Comparison of ENCODE assay signal across 1 cellular context in the genomic region with DNA sequence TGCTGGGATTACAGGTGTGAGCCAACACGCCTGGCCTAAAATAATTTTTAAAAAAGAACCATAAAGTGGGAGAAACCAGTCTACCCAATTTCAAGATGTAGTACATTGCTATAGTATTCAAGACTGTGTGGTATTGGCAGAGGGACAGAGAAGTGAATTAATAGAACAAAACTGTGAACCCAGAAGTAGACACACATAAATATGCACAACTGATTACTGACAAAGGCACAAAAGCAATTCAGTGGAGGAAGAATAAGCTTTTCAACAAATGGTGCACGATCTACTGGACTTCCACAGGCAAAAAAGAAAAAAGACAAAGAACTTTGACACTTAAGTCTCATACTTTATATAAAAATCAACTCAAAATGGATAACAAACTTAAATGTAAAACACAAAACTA.
TF ChIP-seq lines count a peak whose summit lies in the region.

No MANE protein-coding gene starts in this region.

TF ChIP-seq in GM23338, 12 proteins besides CTCF, POLR2A, EP300 and RAD21 (continued from another document):
- no peak for TF ChIP-seq ZNF462 (CRISPR knock-in tag; IDR thresholded peaks at IDR 0.05)
- TF ChIP-seq, protein P1, sequence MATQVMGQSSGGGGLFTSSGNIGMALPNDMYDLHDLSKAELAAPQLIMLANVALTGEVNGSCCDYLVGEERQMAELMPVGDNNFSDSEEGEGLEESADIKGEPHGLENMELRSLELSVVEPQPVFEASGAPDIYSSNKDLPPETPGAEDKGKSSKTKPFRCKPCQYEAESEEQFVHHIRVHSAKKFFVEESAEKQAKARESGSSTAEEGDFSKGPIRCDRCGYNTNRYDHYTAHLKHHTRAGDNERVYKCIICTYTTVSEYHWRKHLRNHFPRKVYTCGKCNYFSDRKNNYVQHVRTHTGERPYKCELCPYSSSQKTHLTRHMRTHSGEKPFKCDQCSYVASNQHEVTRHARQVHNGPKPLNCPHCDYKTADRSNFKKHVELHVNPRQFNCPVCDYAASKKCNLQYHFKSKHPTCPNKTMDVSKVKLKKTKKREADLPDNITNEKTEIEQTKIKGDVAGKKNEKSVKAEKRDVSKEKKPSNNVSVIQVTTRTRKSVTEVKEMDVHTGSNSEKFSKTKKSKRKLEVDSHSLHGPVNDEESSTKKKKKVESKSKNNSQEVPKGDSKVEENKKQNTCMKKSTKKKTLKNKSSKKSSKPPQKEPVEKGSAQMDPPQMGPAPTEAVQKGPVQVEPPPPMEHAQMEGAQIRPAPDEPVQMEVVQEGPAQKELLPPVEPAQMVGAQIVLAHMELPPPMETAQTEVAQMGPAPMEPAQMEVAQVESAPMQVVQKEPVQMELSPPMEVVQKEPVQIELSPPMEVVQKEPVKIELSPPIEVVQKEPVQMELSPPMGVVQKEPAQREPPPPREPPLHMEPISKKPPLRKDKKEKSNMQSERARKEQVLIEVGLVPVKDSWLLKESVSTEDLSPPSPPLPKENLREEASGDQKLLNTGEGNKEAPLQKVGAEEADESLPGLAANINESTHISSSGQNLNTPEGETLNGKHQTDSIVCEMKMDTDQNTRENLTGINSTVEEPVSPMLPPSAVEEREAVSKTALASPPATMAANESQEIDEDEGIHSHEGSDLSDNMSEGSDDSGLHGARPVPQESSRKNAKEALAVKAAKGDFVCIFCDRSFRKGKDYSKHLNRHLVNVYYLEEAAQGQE (IDR thresholded peaks at IDR 0.05; ENCODE audit: unreplicated experiment) = no peak
- TF ChIP-seq EZH2 (IDR thresholded peaks at IDR 0.05; ENCODE audit: low read depth, unreplicated experiment) = no peak
- no peak for TF ChIP-seq POLR2AphosphoS5 (IDR thresholded peaks at IDR 0.05; ENCODE audit: low read depth)
